In the genomic region with DNA sequence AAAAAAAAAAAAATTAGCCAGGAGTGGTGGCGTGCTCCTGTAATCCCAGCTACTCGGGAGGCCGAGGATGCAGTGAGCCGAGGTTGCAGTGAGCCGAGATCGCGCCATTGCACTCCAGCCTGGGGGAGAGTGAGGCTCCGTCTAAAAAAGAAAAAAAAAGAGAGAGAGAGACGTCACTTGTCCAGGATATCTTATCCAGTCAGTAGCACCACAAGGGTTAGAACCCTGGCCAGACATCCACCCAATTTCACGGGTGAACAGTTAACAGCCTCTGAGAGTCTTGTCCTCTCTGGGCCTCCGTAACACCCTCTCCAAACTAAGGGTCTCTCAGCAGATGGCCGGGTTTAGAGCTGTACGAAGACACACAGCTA, we compare ENCODE assay signal across 8 cellular contexts. TPM values are rescaled to one million over a fixed set of nuclear protein-coding genes. Genes with fewer than 3 reads are reported as not detected.
A peak's percentile ranks its signal among the peaks of the same experiment; 100 is the strongest.
DNase-seq lines count a peak whose midpoint lies in the region; ATAC-seq, FAIRE-seq and TF ChIP-seq lines count a peak whose summit lies in the region.

No MANE protein-coding gene starts in this region.

- POLR2A ChIA-PET in GM12878 (lab: Charles Lee) = interaction anchor here (0.8 to 1.6 kb wide), 8 partner anchors 10 to 224 kb away, joined by 3 to 7 read pairs (median 4); a partner anchor contains a TSS

- no peak overlapping the region for H2BK5ac ChIP-seq in mesendoderm (ENCODE audit: low read length)

- peaks cover 0 to 49% of the 10 kb centered on the region in 2 donors for H3K4me1 ChIP-seq in right atrium auricular region
- H3K4me1 ChIP-seq in GM12878 (ENCODE audit: control insufficient read depth, insufficient read depth, low read length) = peaks cover 10% of the 10 kb centered on the region
- no peaks in the 10 kb centered on the region for H3K4me1 ChIP-seq in mesendoderm (ENCODE audit: control insufficient read depth, low read depth, low read length)

- intact Hi-C loops in left cardiac atrium (cut with DNase I) = loop anchor here in 1 of 2 donors (5.0 kb wide), 1 partner anchor 47 kb away; a partner anchor contains a TSS
- intact Hi-C loops in GM12878 (cut with micrococcal nuclease; ENCODE audit: unreplicated experiment) = no loop called here

- no peak for TF ChIP-seq CTCF in right atrium auricular region (IDR thresholded peaks at IDR 0.05)
- no peak for TF ChIP-seq CTCF in GM12878 (IDR thresholded peaks at IDR 0.05 in 2 of 3, conservative IDR thresholded peaks at IDR 0.05 in 1 of 3; ENCODE audit: control insufficient read depth in 2 of 3, extremely low read depth in 1 of 3, insufficient read depth in 1 of 3, low read depth in 3 of 3, low read length in 3 of 3)

- H3K27ac ChIP-seq in right atrium auricular region = peak overlapping the region; percentile 88 to 93
- peak overlapping the region; percentile 100 for H3K27ac ChIP-seq in GM12878 (ENCODE audit: control insufficient read depth, insufficient read depth)
- H3K27ac ChIP-seq in mesendoderm (ENCODE audit: low read depth, low read length) = peak overlapping the region; percentile 95

- H2AK5ac ChIP-seq in mesendoderm (ENCODE audit: low read length) = no peak overlapping the region

- H4K8ac ChIP-seq in mesendoderm (ENCODE audit: low read depth, low read length) = peak overlapping the region; percentile 66

- DNase-seq in right atrium auricular region (ENCODE audit: low spot score) (no peak), left cardiac atrium (no peak), GM12878 (ENCODE audit: low read depth, low spot score) (no peak), mesendoderm (no peak), dedifferentiated amniotic fluid mesenchymal stem cell (ENCODE audit: extremely low spot score) (no peak), COLO668 (lab: John Stamatoyannopoulos, UW; ENCODE audit: unreplicated experiment) (no peak)

- ATAC-seq in left cardiac atrium (no peak), GM12878 (peak; percentile 15), GM21737 (IDR thresholded peaks at IDR 0.05; ENCODE audit: unreplicated experiment) (no peak), HG02798 (IDR thresholded peaks at IDR 0.05; ENCODE audit: poor library complexity, unreplicated experiment) (no peak)

- H4K20me1 ChIP-seq in GM12878 (ENCODE audit: control insufficient read depth, insufficient read depth) = no peaks in the 10 kb centered on the region

- H3K9me3 ChIP-seq in right atrium auricular region = no peaks in the 10 kb centered on the region
- no peaks in the 10 kb centered on the region for H3K9me3 ChIP-seq in GM12878 (replicated peaks; ENCODE audit: control insufficient read depth, insufficient read depth, low read length)

- peak overlapping the region; percentile 93 for H3K4ac ChIP-seq in mesendoderm (ENCODE audit: low read depth, low read length)

- H3K4me3 ChIP-seq in right atrium auricular region (peak overlapping the region; percentile 89 to 91), GM12878 (peak overlapping the region; percentile 77), mesendoderm (ENCODE audit: low read length) (peak overlapping the region; percentile 92)

- FAIRE-seq in GM12878 (lab: Jason Lieb, UNC) = no peak

- no TSS peak for BruUV-seq in GM12878 (replicated peaks; lab: Mats Ljungman, UMichigan)

- TF ChIP-seq EP300 in GM12878 (IDR thresholded peaks at IDR 0.05; ENCODE audit: borderline replicate concordance in 1 of 2, control insufficient read depth in 1 of 2, low read depth in 2 of 2, low read length in 2 of 2) = no peak

- SMC1A ChIA-PET in GM12878 (lab: Charles Lee; ENCODE audit: uncharacterized antibody, unreplicated experiment) = interaction anchor here (0.6 to 1.4 kb wide), 6 partner anchors 30 to 265 kb away, joined by 3 to 7 read pairs (median 4); a partner anchor contains a TSS

- H3K27me3 ChIP-seq in right atrium auricular region (no peaks in the 10 kb centered on the region), GM12878 (replicated peaks in 1 of 2; ENCODE audit: control insufficient read depth in 2 of 2, insufficient read depth in 2 of 2, low read length in 1 of 2) (no peaks in the 10 kb centered on the region), mesendoderm (ENCODE audit: insufficient read depth, low read length, poor library complexity) (no peaks in the 10 kb centered on the region)

- H3K9ac ChIP-seq in GM12878 (ENCODE audit: control insufficient read depth, insufficient read depth, low read length) = peak overlapping the region; percentile 100
- peak overlapping the region; percentile 98 for H3K9ac ChIP-seq in mesendoderm (ENCODE audit: low read length)

- in situ Hi-C loops in GM12878 (cut with MboI) = loop anchor here (10.0 kb wide), 1 partner anchor 49 kb away; a partner anchor contains a TSS

- H4K5ac ChIP-seq in mesendoderm (ENCODE audit: low read length) = peak overlapping the region; percentile 88

- no peak overlapping the region for H2BK15ac ChIP-seq in mesendoderm (replicated peaks; ENCODE audit: low read depth)

- H2BK120ac ChIP-seq in mesendoderm (ENCODE audit: low read depth, low read length) = no peak overlapping the region

- H3K18ac ChIP-seq in mesendoderm (ENCODE audit: low read length) = peak overlapping the region; percentile 54

- TF ChIP-seq POLR2A in GM12878 (IDR thresholded peaks at IDR 0.05; ENCODE audit: low read depth, low read length) = no peak

- no peak for TF ChIP-seq RAD21 in GM12878 (IDR thresholded peaks at IDR 0.05; ENCODE audit: insufficient read depth, low read depth, low read length)

- RAD21 ChIA-PET in GM12878 (lab: Charles Lee; ENCODE audit: unreplicated experiment) = interaction anchor here (1.0 kb wide), 1 partner anchor 85 kb away, joined by 3 read pairs; a partner anchor contains a TSS

- peak overlapping the region; percentile 100 for H2AFZ ChIP-seq in GM12878 (ENCODE audit: control insufficient read depth, low read depth, low read length)

- H3K79me2 ChIP-seq in GM12878 (ENCODE audit: control insufficient read depth, insufficient read depth, low read length) (peaks cover 50% of the 10 kb centered on the region), mesendoderm (ENCODE audit: control insufficient read depth, insufficient read depth, low read length) (peaks cover 35% of the 10 kb centered on the region)

- H3K4me2 ChIP-seq in GM12878 (ENCODE audit: control insufficient read depth, insufficient read depth) = peak overlapping the region; percentile 96
- H3K4me2 ChIP-seq in mesendoderm (ENCODE audit: low read length) = peak overlapping the region; percentile 92

- peak overlapping the region; percentile 100 for H3K56ac ChIP-seq in mesendoderm (ENCODE audit: low read length)

- peaks cover 24% of the 10 kb centered on the region for H3K79me1 ChIP-seq in mesendoderm (ENCODE audit: low read length)

- CTCF ChIA-PET in GM12878 (lab: Yijun Ruan, JAX) = interaction anchor here (0.7 to 3.5 kb wide), 6 partner anchors 35 to 384 kb away, joined by 3 to 12 read pairs (median 4); no protein-coding TSS in a partner anchor

- WGBS in GM12878 (ENCODE audit: insufficient coverage, insufficient replicate concordance, low lambda C conversion rate, missing lambda C conversion rate) = 3% methylated on average over 6 of the region's 13 CpGs
- WGBS in mesendoderm (ENCODE audit: extremely low coverage, insufficient coverage, low lambda C conversion rate) = no CpG with 5 or more reads among the region's 13 CpGs

- H3K23ac ChIP-seq in mesendoderm (ENCODE audit: low read length) = no peak overlapping the region

- H3K36me3 ChIP-seq in right atrium auricular region (peaks cover 9% of the 10 kb centered on the region), GM12878 (ENCODE audit: control insufficient read depth in 2 of 2, insufficient read depth in 2 of 2, low read length in 1 of 2) (no peaks in the 10 kb centered on the region), mesendoderm (ENCODE audit: control insufficient read depth, insufficient read depth, low read length) (no peaks in the 10 kb centered on the region)

RNA-seq across cellular contexts. Expression of a gene that starts 0.9 kb away (rescaled TPM):
- total RNA-seq in right atrium auricular region = 10 to 100 TPM; 75.9 to 83.5 TPM
- 100 to 1,000 TPM in 1 of 2 donors, 10 to 100 TPM in 1; 90.7 to 107 TPM for total RNA-seq in left cardiac atrium
- 48.2 and 53.9 TPM in 2 replicates for total RNA-seq in GM12878 (2013; cell fraction: nucleolus; rRNA removed)
- 22.5 and 34.3 TPM in 2 replicates for total RNA-seq in GM12878 (2014; rRNA removed)
- total RNA-seq in GM12878 (2014; rRNA removed; fragmentation: Illumina TruSeq; extraction: Trizol) = 10.5 and 14.4 TPM in 2 replicates
- total RNA-seq in GM12878 (2021) = 70.6 and 72.6 TPM in 2 replicates
- polyA plus RNA-seq in GM12878 (2011; ENCODE audit: low read depth) = 19.8 TPM
- 13.3 and 33.1 TPM in 2 replicates for polyA plus RNA-seq in GM12878 (2011; rRNA removed)
- polyA plus RNA-seq in GM12878 (2011; cell fraction: cytosol; rRNA removed) = 49.1 and 49.9 TPM in 2 replicates
- 120 and 136 TPM in 2 replicates for polyA plus RNA-seq in GM12878 (2011; cell fraction: nucleus; rRNA removed)
- 37.1 and 39.2 TPM in 2 replicates for polyA plus RNA-seq in GM12878 (2012)
- 28.5 and 51.2 TPM in 2 replicates for polyA plus RNA-seq in GM12878 (2014; fragmentation: Illumina TruSeq; extraction: Trizol)
- 1 to 10 TPM in 1 of 2 experiments, under 1 TPM in 1; 0.42 to 2.3 TPM for polyA plus RNA-seq in GM12878 (2014; fragmentation: Nextera tagmentation; extraction: Ambion mirVana)
- 36.2 and 43.4 TPM in 2 replicates for polyA plus RNA-seq in GM12878 (2014; rRNA removed)
- polyA plus RNA-seq in GM12878 (2016; fragmentation: Nextera tagmentation; extraction: Ambion mirVana) = 10 to 100 TPM; 56.6 to 60.9 TPM
- 45.1 and 46.5 TPM in 2 replicates for polyA minus RNA-seq in GM12878 (2011; rRNA and poly(A)+ RNA removed)
- polyA minus RNA-seq in GM12878 (2011; cell fraction: cytosol; rRNA and poly(A)+ RNA removed) = 22.6 and 31.4 TPM in 2 replicates
- polyA minus RNA-seq in GM12878 (2011; cell fraction: nucleus; rRNA and poly(A)+ RNA removed) = 23.0 and 39.7 TPM in 2 replicates
- 74.4 TPM for polyA plus RNA-seq in mesendoderm (2013, experiment 1 of 2)
- 74.1 TPM for polyA plus RNA-seq in mesendoderm (2013, experiment 2 of 2)

RNA-seq across cellular contexts. Expression of a gene that starts 8.4 kb away (rescaled TPM):
- total RNA-seq in right atrium auricular region (not detected), left cardiac atrium (not detected), GM12878 (2014; rRNA removed) (not detected in 2 replicates), GM12878 (2014; rRNA removed; fragmentation: Illumina TruSeq; extraction: Trizol) (not detected in 2 replicates), GM12878 (2021) (not detected in 2 replicates)
- not detected in 2 replicates for total RNA-seq in GM12878 (2013; cell fraction: nucleolus; rRNA removed)
- not detected for polyA plus RNA-seq in GM12878 (2011; ENCODE audit: low read depth)
- polyA plus RNA-seq in GM12878 (2011; rRNA removed) (0.52 and 0.72 TPM in 2 replicates), GM12878 (2014; fragmentation: Illumina TruSeq; extraction: Trizol) (not detected in 2 replicates), GM12878 (2014; fragmentation: Nextera tagmentation; extraction: Ambion mirVana) (not detected), GM12878 (2014; rRNA removed) (not detected in 2 replicates), GM12878 (2016; fragmentation: Nextera tagmentation; extraction: Ambion mirVana) (not detected)
- polyA plus RNA-seq in GM12878 (2011; cell fraction: cytosol; rRNA removed) = 1.2 and 1.3 TPM in 2 replicates
- polyA plus RNA-seq in GM12878 (2011; cell fraction: nucleus; rRNA removed) = not detected in 2 replicates
- 0.49 TPM in 1 of 2 replicates, not detected in the other for polyA plus RNA-seq in GM12878 (2012)
- 0.41 TPM in 1 of 2 replicates, not detected in the other for polyA minus RNA-seq in GM12878 (2011; rRNA and poly(A)+ RNA removed)
- not detected in 2 replicates for polyA minus RNA-seq in GM12878 (2011; cell fraction: cytosol; rRNA and poly(A)+ RNA removed)
- polyA minus RNA-seq in GM12878 (2011; cell fraction: nucleus; rRNA and poly(A)+ RNA removed) = not detected in 2 replicates
- 0.06 TPM for polyA plus RNA-seq in mesendoderm (2013, experiment 1 of 2)
- polyA plus RNA-seq in mesendoderm (2013, experiment 2 of 2) = not detected

RNA-seq across cellular contexts. Expression of a gene that starts 12.2 kb away (rescaled TPM):
- total RNA-seq in right atrium auricular region (not detected), left cardiac atrium (not detected), GM12878 (2014; rRNA removed) (not detected in 2 replicates), GM12878 (2014; rRNA removed; fragmentation: Illumina TruSeq; extraction: Trizol) (not detected in 2 replicates), GM12878 (2021) (not detected in 2 replicates)
- total RNA-seq in GM12878 (2013; cell fraction: nucleolus; rRNA removed) = not detected in 2 replicates
- not detected for polyA plus RNA-seq in GM12878 (2011; ENCODE audit: low read depth)
- polyA plus RNA-seq in GM12878 (2011; rRNA removed) (not detected in 2 replicates), GM12878 (2014; fragmentation: Illumina TruSeq; extraction: Trizol) (1.4 TPM in 1 of 2 replicates, not detected in the other), GM12878 (2014; fragmentation: Nextera tagmentation; extraction: Ambion mirVana) (not detected), GM12878 (2014; rRNA removed) (not detected in 2 replicates), GM12878 (2016; fragmentation: Nextera tagmentation; extraction: Ambion mirVana) (not detected)
- not detected in 2 replicates for polyA plus RNA-seq in GM12878 (2011; cell fraction: cytosol; rRNA removed)
- polyA plus RNA-seq in GM12878 (2011; cell fraction: nucleus; rRNA removed) = not detected in 2 replicates
- polyA plus RNA-seq in GM12878 (2012) = not detected in 2 replicates
- polyA minus RNA-seq in GM12878 (2011; rRNA and poly(A)+ RNA removed) = not detected in 2 replicates
- polyA minus RNA-seq in GM12878 (2011; cell fraction: cytosol; rRNA and poly(A)+ RNA removed) = not detected in 2 replicates
- not detected in 2 replicates for polyA minus RNA-seq in GM12878 (2011; cell fraction: nucleus; rRNA and poly(A)+ RNA removed)
- polyA plus RNA-seq in mesendoderm (2013, experiment 1 of 2) = not detected
- polyA plus RNA-seq in mesendoderm (2013, experiment 2 of 2) = not detected

RNA-seq across cellular contexts. Expression of a gene that starts 39.9 kb away (rescaled TPM):
- total RNA-seq in right atrium auricular region (1 to 10 TPM; 3.6 to 6.5 TPM), left cardiac atrium (1 to 10 TPM; 2.7 to 4.6 TPM), GM12878 (2014; rRNA removed) (0.73 and 1.3 TPM in 2 replicates), GM12878 (2014; rRNA removed; fragmentation: Illumina TruSeq; extraction: Trizol) (0.76 and 2.4 TPM in 2 replicates), GM12878 (2021) (2.7 and 3.8 TPM in 2 replicates)
- not detected in 2 replicates for total RNA-seq in GM12878 (2013; cell fraction: nucleolus; rRNA removed)
- polyA plus RNA-seq in GM12878 (2011; ENCODE audit: low read depth) = 1.1 TPM
- polyA plus RNA-seq in GM12878 (2011; rRNA removed) (1.0 and 1.7 TPM in 2 replicates), GM12878 (2014; fragmentation: Illumina TruSeq; extraction: Trizol) (3.8 TPM in 1 of 2 replicates, not detected in the other), GM12878 (2014; fragmentation: Nextera tagmentation; extraction: Ambion mirVana) (1 to 10 TPM; 2.4 to 4.0 TPM), GM12878 (2014; rRNA removed) (0.47 and 0.83 TPM in 2 replicates), GM12878 (2016; fragmentation: Nextera tagmentation; extraction: Ambion mirVana) (1 to 10 TPM; 2.8 to 3.9 TPM)
- 0.85 and 1.2 TPM in 2 replicates for polyA plus RNA-seq in GM12878 (2011; cell fraction: cytosol; rRNA removed)
- 1.1 TPM in 1 of 2 replicates, not detected in the other for polyA plus RNA-seq in GM12878 (2011; cell fraction: nucleus; rRNA removed)
- 8.3 and 12.1 TPM in 2 replicates for polyA plus RNA-seq in GM12878 (2012)
- polyA minus RNA-seq in GM12878 (2011; rRNA and poly(A)+ RNA removed) = 0.73 TPM in 1 of 2 replicates, not detected in the other
- polyA minus RNA-seq in GM12878 (2011; cell fraction: cytosol; rRNA and poly(A)+ RNA removed) = not detected in 2 replicates
- polyA minus RNA-seq in GM12878 (2011; cell fraction: nucleus; rRNA and poly(A)+ RNA removed) = not detected in 2 replicates
- 435 TPM for polyA plus RNA-seq in mesendoderm (2013, experiment 1 of 2)
- 437 TPM for polyA plus RNA-seq in mesendoderm (2013, experiment 2 of 2)

RNA-seq across cellular contexts. Expression of a gene that starts 47.0 kb away (rescaled TPM):
- total RNA-seq in right atrium auricular region (1 to 10 TPM; 1.3 to 3.1 TPM), left cardiac atrium (10 to 100 TPM in 1 of 2 donors, 1 to 10 TPM in 1; 4.4 to 10.7 TPM), GM12878 (2014; rRNA removed) (14.6 and 22.8 TPM in 2 replicates), GM12878 (2014; rRNA removed; fragmentation: Illumina TruSeq; extraction: Trizol) (8.4 and 9.1 TPM in 2 replicates), GM12878 (2021) (43.4 and 43.8 TPM in 2 replicates)
- 26.2 and 27.0 TPM in 2 replicates for total RNA-seq in GM12878 (2013; cell fraction: nucleolus; rRNA removed)
- polyA plus RNA-seq in GM12878 (2011; ENCODE audit: low read depth) = 7.3 TPM
- polyA plus RNA-seq in GM12878 (2011; rRNA removed) (9.9 and 20.6 TPM in 2 replicates), GM12878 (2014; fragmentation: Illumina TruSeq; extraction: Trizol) (3.6 and 5.6 TPM in 2 replicates), GM12878 (2014; fragmentation: Nextera tagmentation; extraction: Ambion mirVana) (1 to 10 TPM in 1 of 2 experiments, under 1 TPM in 1; 0.66 to 3.2 TPM), GM12878 (2014; rRNA removed) (27.9 and 38.9 TPM in 2 replicates), GM12878 (2016; fragmentation: Nextera tagmentation; extraction: Ambion mirVana) (10 to 100 TPM; 11.1 to 14.5 TPM)
- 34.4 and 43.0 TPM in 2 replicates for polyA plus RNA-seq in GM12878 (2011; cell fraction: cytosol; rRNA removed)
- 42.0 and 52.3 TPM in 2 replicates for polyA plus RNA-seq in GM12878 (2011; cell fraction: nucleus; rRNA removed)
- polyA plus RNA-seq in GM12878 (2012) = 27.3 and 32.8 TPM in 2 replicates
- 27.9 and 45.2 TPM in 2 replicates for polyA minus RNA-seq in GM12878 (2011; rRNA and poly(A)+ RNA removed)
- 30.0 and 34.2 TPM in 2 replicates for polyA minus RNA-seq in GM12878 (2011; cell fraction: cytosol; rRNA and poly(A)+ RNA removed)
- 9.7 and 20.9 TPM in 2 replicates for polyA minus RNA-seq in GM12878 (2011; cell fraction: nucleus; rRNA and poly(A)+ RNA removed)
- 4.8 TPM for polyA plus RNA-seq in mesendoderm (2013, experiment 1 of 2)
- 4.7 TPM for polyA plus RNA-seq in mesendoderm (2013, experiment 2 of 2)
